1 cellular context compared by ENCODE assay signal in genomic region chr21:36773111-36773510, GRCh38.
TF ChIP-seq lines count a peak whose summit lies in the region.

No MANE protein-coding gene starts in this region.

TF ChIP-seq in HCT116, 20 proteins besides CTCF, POLR2A, EP300 and RAD21 (continued from another document):
- TF ChIP-seq YY1 (IDR thresholded peaks at IDR 0.05; ENCODE audit: extremely low read depth, insufficient replicate concordance, low read depth, low read length) (no peak), ZFX (IDR thresholded peaks at IDR 0.05) (no peak), ELF1 (IDR thresholded peaks at IDR 0.05; ENCODE audit: borderline replicate concordance, low read depth) (no peak), EZH2 (IDR thresholded peaks at IDR 0.05) (no peak), ZNF274 (IDR thresholded peaks at IDR 0.05; ENCODE audit: low read depth, low read length) (no peak), POLR2AphosphoS5 (IDR thresholded peaks at IDR 0.05; ENCODE audit: low read depth, low read length) (no peak), CBX3 (IDR thresholded peaks at IDR 0.05; ENCODE audit: low read depth) (no peak), SRF (IDR thresholded peaks at IDR 0.05; ENCODE audit: low read depth) (no peak), JUND (IDR thresholded peaks at IDR 0.05) (no peak), SP1 (IDR thresholded peaks at IDR 0.05; ENCODE audit: low read depth) (no peak), SIN3A (IDR thresholded peaks at IDR 0.05; ENCODE audit: low read depth) (no peak)
- TF ChIP-seq, protein P1, sequence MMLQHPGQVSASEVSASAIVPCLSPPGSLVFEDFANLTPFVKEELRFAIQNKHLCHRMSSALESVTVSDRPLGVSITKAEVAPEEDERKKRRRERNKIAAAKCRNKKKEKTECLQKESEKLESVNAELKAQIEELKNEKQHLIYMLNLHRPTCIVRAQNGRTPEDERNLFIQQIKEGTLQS (IDR thresholded peaks at IDR 0.05): no peak
- TF ChIP-seq, protein P2, sequence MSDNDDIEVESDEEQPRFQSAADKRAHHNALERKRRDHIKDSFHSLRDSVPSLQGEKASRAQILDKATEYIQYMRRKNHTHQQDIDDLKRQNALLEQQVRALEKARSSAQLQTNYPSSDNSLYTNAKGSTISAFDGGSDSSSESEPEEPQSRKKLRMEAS (IDR thresholded peaks at IDR 0.05): no peak
- TF ChIP-seq, protein P3, sequence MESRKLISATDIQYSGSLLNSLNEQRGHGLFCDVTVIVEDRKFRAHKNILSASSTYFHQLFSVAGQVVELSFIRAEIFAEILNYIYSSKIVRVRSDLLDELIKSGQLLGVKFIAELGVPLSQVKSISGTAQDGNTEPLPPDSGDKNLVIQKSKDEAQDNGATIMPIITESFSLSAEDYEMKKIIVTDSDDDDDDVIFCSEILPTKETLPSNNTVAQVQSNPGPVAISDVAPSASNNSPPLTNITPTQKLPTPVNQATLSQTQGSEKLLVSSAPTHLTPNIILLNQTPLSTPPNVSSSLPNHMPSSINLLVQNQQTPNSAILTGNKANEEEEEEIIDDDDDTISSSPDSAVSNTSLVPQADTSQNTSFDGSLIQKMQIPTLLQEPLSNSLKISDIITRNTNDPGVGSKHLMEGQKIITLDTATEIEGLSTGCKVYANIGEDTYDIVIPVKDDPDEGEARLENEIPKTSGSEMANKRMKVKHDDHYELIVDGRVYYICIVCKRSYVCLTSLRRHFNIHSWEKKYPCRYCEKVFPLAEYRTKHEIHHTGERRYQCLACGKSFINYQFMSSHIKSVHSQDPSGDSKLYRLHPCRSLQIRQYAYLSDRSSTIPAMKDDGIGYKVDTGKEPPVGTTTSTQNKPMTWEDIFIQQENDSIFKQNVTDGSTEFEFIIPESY (IDR thresholded peaks at IDR 0.05; ENCODE audit: extremely low read depth, insufficient replicate concordance, low read length): no peak
TF ChIP-seq in HCT116: peak in this region for 0.
